1 cellular context compared by ENCODE assay signal in genomic region chr7:1529383-1530116, GRCh38.
TF ChIP-seq lines count a peak whose summit lies in the region.

No MANE protein-coding gene starts in this region.

TF ChIP-seq in H1, 55 proteins besides CTCF, POLR2A, EP300 and RAD21:
- TF ChIP-seq SAP30 (IDR thresholded peaks at IDR 0.05; ENCODE audit: insufficient read depth, insufficient replicate concordance, low read length) (no peak), SIRT6 (IDR thresholded peaks at IDR 0.05; ENCODE audit: low read length) (no peak), FOSL1 (IDR thresholded peaks at IDR 0.05; ENCODE audit: insufficient read depth, low read depth, low read length) (no peak), POU5F1 (IDR thresholded peaks at IDR 0.05; ENCODE audit: low read depth, low read length) (no peak), RNF2 (IDR thresholded peaks at IDR 0.05; ENCODE audit: borderline replicate concordance, low read depth, low read length, missing control alignments, poor library complexity, severe bottlenecking) (no peak), CBX5 (IDR thresholded peaks at IDR 0.05; ENCODE audit: low read depth, low read length) (no peak), PHF8 (conservative IDR thresholded peaks at IDR 0.05; ENCODE audit: low read depth, low read length) (no peak), SP1 (IDR thresholded peaks at IDR 0.05; ENCODE audit: low read depth, low read length) (no peak), CHD2 (IDR thresholded peaks at IDR 0.05; ENCODE audit: low read length) (no peak), SP4 (IDR thresholded peaks at IDR 0.05; ENCODE audit: low read length) (no peak), TBP (IDR thresholded peaks at IDR 0.05; ENCODE audit: low read depth, low read length) (no peak), BCL11A (IDR thresholded peaks at IDR 0.05; ENCODE audit: low read depth in 2 of 2, low read length in 2 of 2) (no peak), KDM4A (IDR thresholded peaks at IDR 0.05; ENCODE audit: low read depth, low read length, severe bottlenecking) (no peak)
